Comparison of ENCODE assay signal across 1 cellular context in the genomic region with DNA sequence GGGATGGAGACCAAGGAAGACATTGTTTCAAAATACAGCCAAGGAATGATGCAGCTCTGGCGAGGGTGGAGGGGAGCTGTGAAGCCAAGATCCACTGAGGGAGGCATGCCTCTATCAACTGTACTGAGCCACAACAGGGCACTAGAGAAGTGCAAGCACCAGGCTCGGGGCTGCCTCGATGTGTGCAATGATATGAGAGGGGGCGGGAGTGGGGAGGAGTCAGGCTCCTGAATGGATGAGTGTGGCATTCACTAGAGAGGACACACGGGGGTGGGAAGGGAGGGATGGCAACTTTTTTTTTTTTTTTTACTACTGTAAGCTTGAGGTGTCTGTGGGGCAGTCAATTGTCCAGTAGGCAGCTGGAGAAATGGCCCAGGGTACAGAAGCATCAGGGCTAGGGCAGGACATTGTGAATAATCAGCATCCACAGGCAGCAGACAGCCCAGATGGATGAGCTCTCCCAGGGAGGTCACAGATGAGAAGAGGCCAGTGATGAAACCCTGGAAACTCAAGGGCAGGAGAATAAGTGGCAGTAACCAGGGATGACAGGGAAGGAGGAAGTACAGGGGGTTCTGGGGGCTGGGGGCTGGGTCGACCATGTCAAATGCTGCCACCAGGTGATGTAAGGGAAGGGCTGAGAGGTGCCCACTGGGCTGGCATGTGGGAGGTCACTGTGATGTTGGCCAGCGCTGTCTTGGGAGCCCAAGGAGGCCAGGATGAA.
TF ChIP-seq lines count a peak whose summit lies in the region.

No MANE protein-coding gene starts in this region.

TF ChIP-seq in IMR-90, 13 proteins besides CTCF, POLR2A, EP300 and RAD21:
- TF ChIP-seq MAZ (IDR thresholded peaks at IDR 0.05; ENCODE audit: borderline replicate concordance, low read depth, low read length) (no peak), SMC3 (IDR thresholded peaks at IDR 0.05; ENCODE audit: low read depth, low read length) (no peak), RFX5 (IDR thresholded peaks at IDR 0.05; ENCODE audit: low read depth, low read length) (no peak), NFE2L2 (IDR thresholded peaks at IDR 0.05; ENCODE audit: low read depth, low read length) (no peak), RCOR1 (IDR thresholded peaks at IDR 0.05; ENCODE audit: insufficient replicate concordance, low read length) (no peak), CEBPB (IDR thresholded peaks at IDR 0.05; ENCODE audit: low read depth, low read length) (no peak), MAFK (IDR thresholded peaks at IDR 0.05; ENCODE audit: low read depth, low read length) (no peak), BHLHE40 (IDR thresholded peaks at IDR 0.05; ENCODE audit: low read depth, low read length) (no peak), MXI1 (IDR thresholded peaks at IDR 0.05; ENCODE audit: borderline replicate concordance, low read depth, low read length) (no peak), FOS (IDR thresholded peaks at IDR 0.05; ENCODE audit: low read depth, low read length) (no peak), CHD1 (IDR thresholded peaks at IDR 0.05; ENCODE audit: low read depth, low read length) (no peak)
- TF ChIP-seq, protein P1, sequence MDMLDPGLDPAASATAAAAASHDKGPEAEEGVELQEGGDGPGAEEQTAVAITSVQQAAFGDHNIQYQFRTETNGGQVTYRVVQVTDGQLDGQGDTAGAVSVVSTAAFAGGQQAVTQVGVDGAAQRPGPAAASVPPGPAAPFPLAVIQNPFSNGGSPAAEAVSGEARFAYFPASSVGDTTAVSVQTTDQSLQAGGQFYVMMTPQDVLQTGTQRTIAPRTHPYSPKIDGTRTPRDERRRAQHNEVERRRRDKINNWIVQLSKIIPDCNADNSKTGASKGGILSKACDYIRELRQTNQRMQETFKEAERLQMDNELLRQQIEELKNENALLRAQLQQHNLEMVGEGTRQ (IDR thresholded peaks at IDR 0.05; ENCODE audit: low read depth, low read length): no peak
- TF ChIP-seq, protein P2, sequence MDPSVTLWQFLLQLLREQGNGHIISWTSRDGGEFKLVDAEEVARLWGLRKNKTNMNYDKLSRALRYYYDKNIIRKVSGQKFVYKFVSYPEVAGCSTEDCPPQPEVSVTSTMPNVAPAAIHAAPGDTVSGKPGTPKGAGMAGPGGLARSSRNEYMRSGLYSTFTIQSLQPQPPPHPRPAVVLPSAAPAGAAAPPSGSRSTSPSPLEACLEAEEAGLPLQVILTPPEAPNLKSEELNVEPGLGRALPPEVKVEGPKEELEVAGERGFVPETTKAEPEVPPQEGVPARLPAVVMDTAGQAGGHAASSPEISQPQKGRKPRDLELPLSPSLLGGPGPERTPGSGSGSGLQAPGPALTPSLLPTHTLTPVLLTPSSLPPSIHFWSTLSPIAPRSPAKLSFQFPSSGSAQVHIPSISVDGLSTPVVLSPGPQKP (IDR thresholded peaks at IDR 0.05; ENCODE audit: borderline replicate concordance, low read depth, low read length): no peak
